8 cellular contexts compared by ENCODE assay signal in the genomic region with DNA sequence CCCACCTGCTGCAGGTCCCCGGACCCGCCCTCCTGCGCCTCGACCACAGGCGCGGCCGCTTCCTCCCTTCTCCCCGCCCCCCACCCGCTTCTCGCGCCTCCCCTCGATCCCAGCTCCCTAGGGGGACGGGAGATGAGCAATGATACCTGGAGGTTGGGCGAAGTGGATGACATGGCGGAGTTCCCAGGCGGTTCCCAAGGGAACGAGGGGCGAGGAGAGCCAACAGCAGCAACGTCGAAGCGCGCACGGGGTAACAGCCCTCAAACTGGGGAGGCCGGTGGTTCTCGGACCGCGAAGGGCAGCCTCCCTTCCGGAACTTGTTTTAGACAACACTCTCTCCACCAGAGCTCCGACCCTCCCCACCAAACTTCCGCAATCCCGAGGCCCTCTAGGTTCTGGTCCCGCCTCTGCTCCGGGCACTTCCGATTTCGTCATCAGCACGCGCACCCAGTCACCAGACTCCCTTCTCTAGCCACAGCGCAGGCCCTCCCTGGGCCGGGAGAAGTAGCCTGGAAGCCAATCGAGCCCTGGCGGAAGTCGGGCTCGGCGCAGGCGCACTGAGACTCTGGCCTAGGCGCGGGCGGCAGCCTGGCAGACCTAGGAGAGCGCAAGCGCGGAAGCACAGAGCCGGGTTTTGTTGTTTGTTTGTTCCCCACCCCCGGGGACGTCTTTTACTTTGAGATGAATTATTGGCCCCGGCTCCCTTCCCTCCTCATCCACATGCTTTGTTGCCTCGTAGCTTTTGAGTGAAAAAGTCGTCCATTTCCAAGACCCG. TPM values are rescaled to one million over a fixed set of nuclear protein-coding genes. Genes with fewer than 3 reads are reported as not detected.
DNase-seq lines count a peak whose midpoint lies in the region; ATAC-seq and TF ChIP-seq lines count a peak whose summit lies in the region.

A gene (minus strand): TSS at position 390 of the 775 bp plus-strand sequence. CDS start 217 bp downstream, at position 173.

- in situ Hi-C loops in GM18951 (cut with MboI; ENCODE audit: low sequenced_read_pairs, unreplicated experiment) = loop anchor here (10.0 kb wide), 1 partner anchor 407 kb away; no protein-coding TSS in a partner anchor

- ATAC-seq in HG03196 (IDR thresholded peaks at IDR 0.05; ENCODE audit: unreplicated experiment) = peak; percentile 98
- peak; percentile 96 for ATAC-seq in activated B cell treated with CpG ODN at 0.5 μM for 24 hours (ENCODE audit: low read depth)

- H3K27ac Mint-ChIP-seq in activated B cell treated with CpG ODN at 0.5 μM for 24 hours = peak within 1 kb of the TSS; percentile 98

- TF ChIP-seq CTCF in activated B cell treated with CpG ODN at 0.5 μM for 24 hours (IDR thresholded peaks at IDR 0.05) (no peak), smooth muscle cell (IDR thresholded peaks at IDR 0.05; ENCODE audit: borderline replicate concordance, insufficient read depth, poor library complexity, severe bottlenecking) (no peak)

- H3K27me3 ChIP-seq in smooth muscle cell (ENCODE audit: low read depth) = no peaks in the 10 kb centered on the region

- H3F3A ChIP-seq in smooth muscle cell (ENCODE audit: low read depth) = no peaks in the 10 kb centered on the region

- H3K9me3 Mint-ChIP-seq in activated B cell treated with CpG ODN at 0.5 μM for 24 hours = no peaks in the 10 kb centered on the region

- POLR2A ChIA-PET in activated B cell treated with CpG ODN at 0.5 μM for 24 hours (lab: Charles Lee) = interaction anchor here (0.6 to 2.2 kb wide), 23 partner anchors 11 to 1235 kb away, joined by 3 to 41 read pairs (median 5); a partner anchor contains a TSS

- H3K9ac ChIP-seq in smooth muscle cell (ENCODE audit: low read depth) = peak within 1 kb of the TSS; percentile 96

- H3K27ac ChIP-seq in caudate nucleus (ENCODE audit: low read depth, low read length) (peak within 1 kb of the TSS; percentile 97), smooth muscle cell (ENCODE audit: low read depth) (peak within 1 kb of the TSS; percentile 97)

- no peaks in the 10 kb centered on the region for H3K4me1 ChIP-seq in smooth muscle cell (ENCODE audit: low read depth)

- H3K36me3 Mint-ChIP-seq in activated B cell treated with CpG ODN at 0.5 μM for 24 hours (ENCODE audit: low read depth) = peaks cover 25% of the 10 kb centered on the region

- H3K4me3 ChIP-seq in smooth muscle cell = peak within 1 kb of the TSS; percentile 85

- H3K4me3 Mint-ChIP-seq in activated B cell treated with CpG ODN at 0.5 μM for 24 hours = peak within 1 kb of the TSS; percentile 99

- peaks cover 2% of the 10 kb centered on the region for H3K27me3 Mint-ChIP-seq in activated B cell treated with CpG ODN at 0.5 μM for 24 hours

- H3K9me3 ChIP-seq in smooth muscle cell (replicated peaks; ENCODE audit: low read depth) = no peaks in the 10 kb centered on the region

- peak; percentile 85 for TF ChIP-seq POLR2A in GM18951 (IDR thresholded peaks at IDR 0.05; ENCODE audit: extremely low read depth, insufficient read depth, insufficient read length)

- WGBS in smooth muscle cell (ENCODE audit: low lambda C conversion rate) = under 1% methylated on average over 52 of the region's 58 CpGs

- H3K36me3 ChIP-seq in smooth muscle cell (ENCODE audit: low read depth) = no peaks in the 10 kb centered on the region

- H3K4me1 Mint-ChIP-seq in activated B cell treated with CpG ODN at 0.5 μM for 24 hours = peaks cover 37% of the 10 kb centered on the region

- intact Hi-C loops in activated B cell treated with CpG ODN at 0.5 μM for 24 hours (cut with micrococcal nuclease) = loop anchor here (1.0 to 10.0 kb wide), 13 partner anchors 22 to 1235 kb away; a partner anchor contains a TSS

- H2AFZ ChIP-seq in smooth muscle cell (ENCODE audit: low read depth) = peak within 1 kb of the TSS; percentile 86

- peaks cover 22% of the 10 kb centered on the region for H4K20me1 ChIP-seq in smooth muscle cell (ENCODE audit: low read depth)

- CTCF ChIA-PET in activated B cell treated with CpG ODN at 0.5 μM for 24 hours (lab: Charles Lee) = interaction anchor here (0.8 to 1.2 kb wide), 3 partner anchors 16 to 707 kb away, joined by 3 to 4 read pairs (median 3); a partner anchor contains a TSS

- H3K79me2 ChIP-seq in smooth muscle cell (ENCODE audit: low read depth) = peaks cover 48% of the 10 kb centered on the region

- H3K4me2 ChIP-seq in smooth muscle cell = peak within 1 kb of the TSS; percentile 90

- DNase-seq in AG08396 (ENCODE audit: low spot score) = peak; percentile 98
- peak; percentile 100 for DNase-seq in NCI-H345 (lab: John Stamatoyannopoulos, UW)
- DNase-seq in activated B cell treated with CpG ODN at 0.5 μM for 24 hours = peak; percentile 100
- DNase-seq in caudate nucleus (lab: John Stamatoyannopoulos, UW) = peak; percentile 95 to 100 (median 99)
- DNase-seq in iPS-NIHi7 (ENCODE audit: extremely low spot score) = peak; percentile 99
- peak; percentile 95 for DNase-seq in smooth muscle cell (lab: John Stamatoyannopoulos, UW; ENCODE audit: unreplicated experiment)

RNA-seq across cellular contexts. Expression of the gene that starts here (rescaled TPM):
- 66.2 and 66.8 TPM in 2 replicates for total RNA-seq in activated B cell treated with CpG ODN at 0.5 μM for 24 hours
- 37.4 and 41.5 TPM in 2 replicates for total RNA-seq in smooth muscle cell
- 21.3 and 32.9 TPM in 2 replicates for polyA plus RNA-seq in smooth muscle cell

Comparison
In these comparisons a context has a peak if more than half of its experiments do, and no peak if none do; other contexts are left out.
1. Peak in every context shown above with its lines: DNase-seq, ATAC-seq, H3K4me3 ChIP-seq and H3K27ac ChIP-seq.